Comparison of ENCODE assay signal across 9 cellular contexts in the genomic region with DNA sequence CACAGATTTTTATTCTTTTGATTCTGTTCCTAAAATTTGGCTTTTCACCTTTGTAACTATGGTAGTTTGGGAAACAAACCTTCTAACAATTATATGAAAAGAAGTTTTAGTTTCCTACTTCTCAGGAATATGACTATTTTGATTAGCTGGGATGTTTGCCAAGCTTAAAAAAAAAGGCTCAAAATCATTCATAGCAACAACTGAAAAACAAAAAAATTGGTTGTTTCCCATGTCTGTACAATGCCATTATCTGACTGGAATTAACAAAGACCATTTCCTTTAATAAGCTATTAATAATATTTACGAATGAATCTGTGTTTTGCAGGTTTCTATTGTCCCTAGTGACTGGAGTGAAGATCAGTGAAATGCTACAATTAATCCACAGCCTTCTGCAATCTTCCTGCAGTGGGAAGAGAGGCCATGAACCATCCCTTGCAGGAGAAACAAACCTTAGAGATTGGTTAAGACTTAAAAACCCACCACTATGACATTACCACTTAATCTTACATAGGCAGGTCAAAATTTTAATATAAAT. TPM values are rescaled to one million over a fixed set of nuclear protein-coding genes. Genes with fewer than 3 reads are reported as not detected.
DNase-seq lines count a peak whose midpoint lies in the region; ATAC-seq and TF ChIP-seq lines count a peak whose summit lies in the region.
"Had no signal": no experiment of that assay in that cellular context is flagged by ENCODE, and none has a peak within 500 bp of the region (broad histone marks: within the 10 kb centered on the region; RNA-seq: fewer than 3 reads in every experiment).

No MANE protein-coding gene starts in this region.

- peaks cover 0 to 4% (median 1%) of the 10 kb centered on the region in 4 donors for H3K36me3 ChIP-seq in stomach

- no peak for ATAC-seq in activated T-cell treated with anti-CD3 and anti-CD28 coated beads, Interleukin-2, amount 50 U/mL, for 72 hours (replicated peaks in 1 of 2)
- ATAC-seq in GM19023 (IDR thresholded peaks at IDR 0.05; ENCODE audit: unreplicated experiment) = no peak

- no peaks in the 10 kb centered on the region for H3K27me3 Mint-ChIP-seq in activated T-cell treated with anti-CD3 and anti-CD28 coated beads, Interleukin-2, amount 50 U/mL, for 72 hours (ENCODE audit: low read depth)
- no peaks in the 10 kb centered on the region for H3K27me3 Mint-ChIP-seq in activated T-helper 1 cell treated with anti-CD3 and anti-CD28 coated beads, Interleukin-12 subunit alpha, Interleukin-12 subunit beta, Interleukin-2, Interleukin-4 antibody, amounts not matched to agents 30 ng/mL and 10 ng/mL and 1 ng/mL, durations not matched to agents 14 hours and 24 hours and 36 hours (ENCODE audit: insufficient read depth)
- H3K27me3 Mint-ChIP-seq in immature natural killer cell (ENCODE audit: low read depth in 3 of 3) = peaks cover 12 to 16% (median 13%) of the 10 kb centered on the region in 3 donors

- no peaks in the 10 kb centered on the region for H3K9me3 ChIP-seq in stomach

- no peak for TF ChIP-seq CTCF in stomach (IDR thresholded peaks at IDR 0.05)

- peaks cover 73% of the 10 kb centered on the region for H3K4me1 Mint-ChIP-seq in activated T-cell treated with anti-CD3 and anti-CD28 coated beads, Interleukin-2, amount 50 U/mL, for 72 hours (ENCODE audit: low read depth)
- H3K4me1 Mint-ChIP-seq in activated T-helper 1 cell treated with anti-CD3 and anti-CD28 coated beads, Interleukin-12 subunit alpha, Interleukin-12 subunit beta, Interleukin-2, Interleukin-4 antibody, amounts not matched to agents 30 ng/mL and 10 ng/mL and 1 ng/mL, durations not matched to agents 14 hours and 24 hours and 36 hours (ENCODE audit: low read depth) = peaks cover 67% of the 10 kb centered on the region
- peaks cover 60 to 83% of the 10 kb centered on the region in 2 donors for H3K4me1 Mint-ChIP-seq in immature natural killer cell

- H3K4me1 ChIP-seq in stomach = peaks cover 30 to 81% (median 62%) of the 10 kb centered on the region in 4 donors

- H3K36me3 Mint-ChIP-seq in activated T-cell treated with anti-CD3 and anti-CD28 coated beads, Interleukin-2, amount 50 U/mL, for 72 hours (ENCODE audit: insufficient read depth in 2 of 2) = peaks cover 16 to 33% of the 10 kb centered on the region in 2 donors
- peaks cover 43% of the 10 kb centered on the region for H3K36me3 Mint-ChIP-seq in activated T-helper 1 cell treated with anti-CD3 and anti-CD28 coated beads, Interleukin-12 subunit alpha, Interleukin-12 subunit beta, Interleukin-2, Interleukin-4 antibody, amounts not matched to agents 30 ng/mL and 10 ng/mL and 1 ng/mL, durations not matched to agents 14 hours and 24 hours and 36 hours (ENCODE audit: low read depth)
- H3K36me3 Mint-ChIP-seq in immature natural killer cell = peaks cover 4 to 9% (median 7%) of the 10 kb centered on the region in 3 donors

- peak overlapping the region; percentile 43 for H3K27ac Mint-ChIP-seq in activated T-cell treated with anti-CD3 and anti-CD28 coated beads, Interleukin-2, amount 50 U/mL, for 72 hours
- H3K27ac Mint-ChIP-seq in activated T-helper 1 cell treated with anti-CD3 and anti-CD28 coated beads, Interleukin-12 subunit alpha, Interleukin-12 subunit beta, Interleukin-2, Interleukin-4 antibody, amounts not matched to agents 30 ng/mL and 10 ng/mL and 1 ng/mL, durations not matched to agents 14 hours and 24 hours and 36 hours = peak overlapping the region; percentile 11
- peak overlapping the region; percentile 84 to 99 (median 88) for H3K27ac Mint-ChIP-seq in immature natural killer cell

- TF ChIP-seq EP300 in stomach (IDR thresholded peaks at IDR 0.05) = no peak

- no peak for TF ChIP-seq POLR2A in stomach (IDR thresholded peaks at IDR 0.05)

- H3K9me3 Mint-ChIP-seq in activated T-cell treated with anti-CD3 and anti-CD28 coated beads, Interleukin-2, amount 50 U/mL, for 72 hours = no peaks in the 10 kb centered on the region
- no peaks in the 10 kb centered on the region for H3K9me3 Mint-ChIP-seq in activated T-helper 1 cell treated with anti-CD3 and anti-CD28 coated beads, Interleukin-12 subunit alpha, Interleukin-12 subunit beta, Interleukin-2, Interleukin-4 antibody, amounts not matched to agents 30 ng/mL and 10 ng/mL and 1 ng/mL, durations not matched to agents 14 hours and 24 hours and 36 hours
- peaks cover 0 to 5% (median 0%) of the 10 kb centered on the region in 6 donors for H3K9me3 Mint-ChIP-seq in immature natural killer cell

- no peak overlapping the region for H3K27ac ChIP-seq in stomach
- H3K27ac ChIP-seq: C4-2B had no signal

- intact Hi-C loops in activated T-helper 1 cell treated with anti-CD3 and anti-CD28 coated beads, Interleukin-12 subunit alpha, Interleukin-12 subunit beta, Interleukin-2, Interleukin-4 antibody, amounts not matched to agents 30 ng/mL and 10 ng/mL and 1 ng/mL, durations not matched to agents 14 hours and 24 hours and 36 hours (cut with micrococcal nuclease) = loop anchor here (1.0 to 2.0 kb wide), 2 partner anchors 14 to 24 kb away; no protein-coding TSS in a partner anchor
- intact Hi-C loops in stomach (cut with DNase I; ENCODE audit: low total_unique reads) = no loop called here
- intact Hi-C loops in posterior vena cava (cut with DNase I) = no loop called here

- 34 to 64% (median 47%) methylated on average over 1 of the region's 1 CpG for WGBS in stomach, 5 donors

- no peaks in the 10 kb centered on the region for H3K27me3 ChIP-seq in stomach

- H3K4me3 ChIP-seq in stomach = peak overlapping the region in 3 of 4 donors; percentile 12 to 86 (median 56)

- H3K4me3 Mint-ChIP-seq in activated T-cell treated with anti-CD3 and anti-CD28 coated beads, Interleukin-2, amount 50 U/mL, for 72 hours = peak overlapping the region; percentile 84 to 93
- H3K4me3 Mint-ChIP-seq in activated T-helper 1 cell treated with anti-CD3 and anti-CD28 coated beads, Interleukin-12 subunit alpha, Interleukin-12 subunit beta, Interleukin-2, Interleukin-4 antibody, amounts not matched to agents 30 ng/mL and 10 ng/mL and 1 ng/mL, durations not matched to agents 14 hours and 24 hours and 36 hours = peak overlapping the region; percentile 98
- H3K4me3 Mint-ChIP-seq in immature natural killer cell = peak overlapping the region; percentile 70 to 88 (median 72)

- DNase-seq in activated T-cell treated with anti-CD3 and anti-CD28 coated beads, Interleukin-2, amount 50 U/mL, for 72 hours = no peak
- no peak for DNase-seq in activated T-cell treated with anti-CD3 and anti-CD28 coated beads for 4 hours
- no peak for DNase-seq in activated T-helper 1 cell treated with anti-CD3 and anti-CD28 coated beads, Interleukin-12 subunit alpha, Interleukin-12 subunit beta, Interleukin-2, Interleukin-4 antibody, amounts not matched to agents 30 ng/mL and 10 ng/mL and 1 ng/mL, durations not matched to agents 14 hours and 24 hours and 36 hours (ENCODE audit: low spot score)
- no peak for DNase-seq in immature natural killer cell
- no peak for DNase-seq in stomach
- DNase-seq in posterior vena cava (ENCODE audit: low spot score) = no peak
- no peak for DNase-seq in NCI-H1930 (lab: John Stamatoyannopoulos, UW)

RNA-seq across cellular contexts. Expression of gene PURB, which starts 4.2 kb away (rescaled TPM):
- total RNA-seq in activated T-cell treated with anti-CD3 and anti-CD28 coated beads, Interleukin-2, amount 50 U/mL, for 72 hours = 10 to 100 TPM; 27.1 to 29.6 TPM
- 42.1 and 42.6 TPM in 2 replicates for total RNA-seq in activated T-helper 1 cell treated with anti-CD3 and anti-CD28 coated beads, Interleukin-12 subunit alpha, Interleukin-12 subunit beta, Interleukin-2, Interleukin-4 antibody, amounts not matched to agents 30 ng/mL and 10 ng/mL and 1 ng/mL, durations not matched to agents 14 hours and 24 hours and 36 hours
- polyA plus RNA-seq in immature natural killer cell (1 to 10 TPM; 2.4 to 3.2 (median 3.2) TPM), stomach (1 to 10 TPM; 4.7 to 6.8 (median 5.2) TPM)
- total RNA-seq in stomach (10 to 100 TPM in 4 of 5 donors, 1 to 10 TPM in 1; 8.7 to 58.7 (median 20.4) TPM), posterior vena cava (10 to 100 TPM; 27.7 to 42.5 TPM)

RNA-seq across cellular contexts. Expression of gene H2AZ2, which starts 33.2 kb away (rescaled TPM):
- 100 to 1,000 TPM; 233 to 274 TPM for total RNA-seq in activated T-cell treated with anti-CD3 and anti-CD28 coated beads, Interleukin-2, amount 50 U/mL, for 72 hours
- total RNA-seq in activated T-helper 1 cell treated with anti-CD3 and anti-CD28 coated beads, Interleukin-12 subunit alpha, Interleukin-12 subunit beta, Interleukin-2, Interleukin-4 antibody, amounts not matched to agents 30 ng/mL and 10 ng/mL and 1 ng/mL, durations not matched to agents 14 hours and 24 hours and 36 hours = 187 and 190 TPM in 2 replicates
- polyA plus RNA-seq in immature natural killer cell (100 to 1,000 TPM; 237 to 262 (median 254) TPM), stomach (100 to 1,000 TPM in 1 of 3 donors, 10 to 100 TPM in 2; 85.7 to 111 (median 98.0) TPM)
- total RNA-seq in stomach (100 to 1,000 TPM in 3 of 5 donors, 10 to 100 TPM in 2; 32.4 to 194 (median 139) TPM), posterior vena cava (100 to 1,000 TPM; 122 to 127 TPM)

Comparison
In these comparisons a context has a peak if more than half of its experiments do, and no peak if none do; other contexts are left out.
1. H3K27ac Mint-ChIP-seq: peak in every context shown above with its lines; median percentile 88 in immature natural killer cell; 43 in activated T-cell treated with anti-CD3 and anti-CD28 coated beads, Interleukin-2, amount 50 U/mL, for 72 hours; 11 in activated T-helper 1 cell treated with anti-CD3 and anti-CD28 coated beads, Interleukin-12 subunit alpha, Interleukin-12 subunit beta, Interleukin-2, Interleukin-4 antibody, amounts not matched to agents 30 ng/mL and 10 ng/mL and 1 ng/mL, durations not matched to agents 14 hours and 24 hours and 36 hours.